ENCODE assay signal across 1 cellular context in genomic region chr18:62499263-62499650, GRCh38.
TF ChIP-seq lines count a peak whose summit lies in the region.

No MANE protein-coding gene starts in this region.

TF ChIP-seq in K562, 482 proteins besides CTCF, POLR2A, EP300 and RAD21 (continued from another document):
- TF ChIP-seq VEZF1 (CRISPR knock-in tag; IDR thresholded peaks at IDR 0.05), result 0 out of 2 replicates have a peak, but pooled peaks have one; percentile 33
